Comparison of ENCODE assay signal across 8 cellular contexts in genomic region chr2:201964631-201965206, GRCh38.
DNase-seq lines count a peak whose midpoint lies in the region; ATAC-seq and TF ChIP-seq lines count a peak whose summit lies in the region.

No MANE protein-coding gene starts in this region.

- no peak for TF ChIP-seq CTCF in adrenal gland (IDR thresholded peaks at IDR 0.05)

- no peaks in the 10 kb centered on the region for H3K4me1 ChIP-seq in CD4-positive, alpha-beta memory T cell (ENCODE audit: insufficient read depth, low read length)
- no peaks in the 10 kb centered on the region for H3K4me1 ChIP-seq in adrenal gland (replicated peaks in 1 of 2)

- ATAC-seq in activated T-cell treated with anti-CD3 and anti-CD28 coated beads, Interleukin-2, amount 50 U/mL, for 4 hours = peak; percentile 39 to 58
- ATAC-seq in GM18870 (IDR thresholded peaks at IDR 0.05; ENCODE audit: unreplicated experiment) (no peak), HG03571 (IDR thresholded peaks at IDR 0.05; ENCODE audit: unreplicated experiment) (no peak)

- no peaks in the 10 kb centered on the region for H3K27me3 ChIP-seq in CD4-positive, alpha-beta memory T cell (ENCODE audit: insufficient read depth, low read length)
- H3K27me3 ChIP-seq in adrenal gland = no peaks in the 10 kb centered on the region

- no peak overlapping the region for H3K4me3 ChIP-seq in CD4-positive, alpha-beta memory T cell (ENCODE audit: low read length in 2 of 2)
- H3K4me3 ChIP-seq in adrenal gland = no peak overlapping the region

- H3K27ac Mint-ChIP-seq in CD4-positive, alpha-beta memory T cell = peak overlapping the region; percentile 21 to 80 (median 59)
- H3K27ac Mint-ChIP-seq in immature natural killer cell = peak overlapping the region in 2 of 6 donors; percentile 11 to 30

- no peaks in the 10 kb centered on the region for H3K9me3 ChIP-seq in CD4-positive, alpha-beta memory T cell (ENCODE audit: control insufficient read depth in 1 of 2, low read length in 2 of 2)
- H3K9me3 ChIP-seq in adrenal gland (replicated peaks in 1 of 3) = no peaks in the 10 kb centered on the region

- H3K36me3 ChIP-seq in CD4-positive, alpha-beta memory T cell (ENCODE audit: insufficient read depth, low read length) = no peaks in the 10 kb centered on the region
- H3K36me3 ChIP-seq in adrenal gland (replicated peaks in 1 of 2) = no peaks in the 10 kb centered on the region

- CTCF ChIA-PET in CD4-positive, alpha-beta memory T cell (lab: Charles Lee; ENCODE audit: partially characterized antibody) = no interaction called here

- no peak for TF ChIP-seq POLR2A in adrenal gland (IDR thresholded peaks at IDR 0.05)

- H3K4me3 Mint-ChIP-seq in CD4-positive, alpha-beta memory T cell = peak overlapping the region in 7 of 8 donors; percentile 17 to 62 (median 48)
- no peak overlapping the region for H3K4me3 Mint-ChIP-seq in activated T-cell treated with anti-CD3 and anti-CD28 coated beads, Interleukin-2, amount 50 U/mL, for 4 hours
- H3K4me3 Mint-ChIP-seq in immature natural killer cell = peak overlapping the region in 4 of 5 donors; percentile 18 to 38 (median 32)

- H3K4me1 Mint-ChIP-seq in CD4-positive, alpha-beta memory T cell = peaks cover 0 to 6% (median 4%) of the 10 kb centered on the region in 4 donors
- H3K4me1 Mint-ChIP-seq in activated T-cell treated with anti-CD3 and anti-CD28 coated beads, Interleukin-2, amount 50 U/mL, for 4 hours (ENCODE audit: low read depth) = peaks cover 6% of the 10 kb centered on the region
- H3K4me1 Mint-ChIP-seq in immature natural killer cell = peaks cover 0 to 4% of the 10 kb centered on the region in 2 donors

- WGBS in adrenal gland, 4 donors = 76 to 84% (median 81%) methylated on average over 4 to 7 of the region's 7 CpGs

- intact Hi-C loops in CD4-positive, alpha-beta memory T cell (cut with micrococcal nuclease) = no loop called here
- intact Hi-C loops in adrenal gland (cut with DNase I) = loop anchor here in 1 of 2 donors (5.0 kb wide), 1 partner anchor 208 kb away; no protein-coding TSS in a partner anchor

- no peaks in the 10 kb centered on the region for H3K9me3 Mint-ChIP-seq in CD4-positive, alpha-beta memory T cell
- no peaks in the 10 kb centered on the region for H3K9me3 Mint-ChIP-seq in activated T-cell treated with anti-CD3 and anti-CD28 coated beads, Interleukin-2, amount 50 U/mL, for 4 hours
- no peaks in the 10 kb centered on the region for H3K9me3 Mint-ChIP-seq in immature natural killer cell

- no peak overlapping the region for H3K27ac ChIP-seq in CD4-positive, alpha-beta memory T cell (ENCODE audit: low read depth, low read length)
- no peak overlapping the region for H3K27ac ChIP-seq in adrenal gland

- no peaks in the 10 kb centered on the region for H3K36me3 Mint-ChIP-seq in CD4-positive, alpha-beta memory T cell
- no peaks in the 10 kb centered on the region for H3K36me3 Mint-ChIP-seq in activated T-cell treated with anti-CD3 and anti-CD28 coated beads, Interleukin-2, amount 50 U/mL, for 4 hours (ENCODE audit: insufficient read depth)
- H3K36me3 Mint-ChIP-seq in immature natural killer cell = no peaks in the 10 kb centered on the region

- peak; percentile 27 to 55 (median 52) for DNase-seq in CD4-positive, alpha-beta memory T cell
- DNase-seq in NCI-H446 (lab: John Stamatoyannopoulos, UW) (peak; percentile 89 to 92), immature natural killer cell (peak; percentile 2 to 24 (median 7)), adrenal gland (no peak), inferior parietal cortex (ENCODE audit: extremely low spot score) (no peak)
- DNase-seq in activated T-cell treated with anti-CD3 and anti-CD28 coated beads, Interleukin-2, amount 50 U/mL, for 4 hours = peak; percentile 18

- H3K27me3 Mint-ChIP-seq in CD4-positive, alpha-beta memory T cell = peaks cover 1 to 2% of the 10 kb centered on the region in 2 donors
- no peaks in the 10 kb centered on the region for H3K27me3 Mint-ChIP-seq in activated T-cell treated with anti-CD3 and anti-CD28 coated beads, Interleukin-2, amount 50 U/mL, for 4 hours (ENCODE audit: low read depth)
- H3K27me3 Mint-ChIP-seq in immature natural killer cell (ENCODE audit: low read depth in 3 of 3) = peaks cover 0 to 5% (median 4%) of the 10 kb centered on the region in 3 donors

- POLR2A ChIA-PET in CD4-positive, alpha-beta memory T cell (lab: Charles Lee; ENCODE audit: partially characterized antibody) = no interaction called here

Comparison
In these comparisons a context has a peak if more than half of its experiments do, and no peak if none do; other contexts are left out.
1. DNase-seq: peak in CD4-positive, alpha-beta memory T cell (5 of 5), NCI-H446 (2 of 2), activated T-cell treated with anti-CD3 and anti-CD28 coated beads, Interleukin-2, amount 50 U/mL, for 4 hours (single experiment) and immature natural killer cell (3 of 3); none in adrenal gland (0 of 7) and inferior parietal cortex (single experiment).
2. ATAC-seq: peak in activated T-cell treated with anti-CD3 and anti-CD28 coated beads, Interleukin-2, amount 50 U/mL, for 4 hours (2 of 2); none in GM18870 (single experiment) and HG03571 (single experiment).